Comparison of ENCODE assay signal across 1 cellular context in genomic region chr3:112129925-112130637, GRCh38.
TF ChIP-seq lines count a peak whose summit lies in the region.

No MANE protein-coding gene starts in this region.

TF ChIP-seq in H1, 55 proteins besides CTCF, POLR2A, EP300 and RAD21:
- TF ChIP-seq BCL11A (IDR thresholded peaks at IDR 0.05; ENCODE audit: low read depth in 2 of 2, low read length in 2 of 2): no peak
- no peak for TF ChIP-seq HDAC6 (IDR thresholded peaks at IDR 0.05; ENCODE audit: low read depth, low read length)
- no peak for TF ChIP-seq RXRA (IDR thresholded peaks at IDR 0.05; ENCODE audit: insufficient read depth, low read depth, low read length)
- no peak for TF ChIP-seq EGR1 (IDR thresholded peaks at IDR 0.05; ENCODE audit: borderline replicate concordance, low read depth, low read length)
- no peak for TF ChIP-seq POU5F1 (IDR thresholded peaks at IDR 0.05; ENCODE audit: low read depth, low read length)
